In the genomic region with DNA sequence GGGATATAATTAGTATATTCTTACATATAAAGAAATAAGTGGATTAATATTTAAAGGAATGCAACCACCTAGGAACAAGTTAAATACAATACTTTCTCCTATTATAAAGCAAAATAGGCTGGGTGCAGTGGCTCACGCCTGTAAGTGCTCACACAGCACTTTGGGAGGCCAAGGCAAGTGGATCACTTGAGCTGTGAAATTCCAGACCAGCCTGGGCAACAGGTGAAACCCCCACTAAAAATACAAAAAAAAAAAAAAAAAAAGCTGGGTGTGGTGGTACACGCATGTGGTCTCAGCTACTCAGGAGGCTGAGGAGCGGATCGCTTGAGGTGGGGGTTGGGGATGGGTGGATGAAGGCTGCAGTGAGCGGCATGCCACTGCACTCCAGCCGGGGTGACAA, we compare ENCODE assay signal across 35 cellular contexts.
"Had no signal": no experiment of that assay in that cellular context is flagged by ENCODE, and none has a peak within 500 bp of the region (broad histone marks: within the 10 kb centered on the region; RNA-seq: fewer than 3 reads in every experiment).

No MANE protein-coding gene starts in this region.

- H3K27ac ChIP-seq: adrenal gland, body of pancreas, brain microvascular endothelial cell, breast epithelium, VCaP had no signal

- H3K4me1 Mint-ChIP-seq: activated CD4-positive, alpha-beta T cell treated with anti-CD3 and anti-CD28 coated beads for 36 hours; activated naive CD8-positive, alpha-beta T cell treated with anti-CD3 and anti-CD28 coated beads for 36 hours had no signal

- DNase-seq: activated CD4-positive, alpha-beta memory T cell treated with anti-CD3 and anti-CD28 coated beads for 36 hours; activated CD4-positive, alpha-beta T cell treated with anti-CD3 and anti-CD28 coated beads for 1 hour; activated CD4-positive, alpha-beta T cell treated with anti-CD3 and anti-CD28 coated beads for 36 hours; activated CD4-positive, alpha-beta T cell treated with anti-CD3 and anti-CD28 coated beads for 48 hours; activated CD4-positive, alpha-beta T cell treated with anti-CD3 and anti-CD28 coated beads, Interleukin-2, amount 50 U/mL, for 1 hour; activated CD4-positive, alpha-beta T cell treated with anti-CD3 and anti-CD28 coated beads, Interleukin-2, amount 50 U/mL, for 4 hours; activated CD4-positive, CD25-positive, alpha-beta regulatory T cell; activated CD8-positive, alpha-beta memory T cell treated with anti-CD3 and anti-CD28 coated beads, Interleukin-2, amount 50 U/mL, for 4 hours; activated CD8-positive, alpha-beta T cell treated with anti-CD3 and anti-CD28 coated beads for 36 hours; activated effector memory CD4-positive, alpha-beta T cell treated with anti-CD3 and anti-CD28 coated beads, Interleukin-2, amount 50 U/mL, for 16 hours; activated gamma-delta T cell treated with Interleukin-2 at 50 U/mL for 16 hours; activated naive CD4-positive, alpha-beta T cell; activated naive CD4-positive, alpha-beta T cell treated with anti-CD3 and anti-CD28 coated beads for 36 hours; activated naive CD4-positive, alpha-beta T cell treated with anti-CD3 and anti-CD28 coated beads, Interleukin-2, amount 50 U/mL, for 16 hours; activated naive CD8-positive, alpha-beta T cell treated with anti-CD3 and anti-CD28 coated beads for 36 hours; activated T-cell treated with anti-CD3 and anti-CD28 coated beads for 4 hours; activated T-cell treated with anti-CD3 and anti-CD28 coated beads, Interleukin-2, amount 50 U/mL, for 1 hour; activated T-cell treated with anti-CD3 and anti-CD28 coated beads, Interleukin-2, amount 50 U/mL, for 4 hours; activated T-cell treated with anti-CD3 and anti-CD28 coated beads, Interleukin-2, amount 50 U/mL, for 72 hours; adrenal gland; amniotic stem cell; aorta; body of pancreas; brain microvascular endothelial cell; central memory CD4-positive, alpha-beta T cell; T-cell; T-helper 2 cell; T-helper 9 cell had no signal

- ATAC-seq: activated CD4-positive, alpha-beta T cell treated with anti-CD3 and anti-CD28 coated beads for 36 hours; activated CD4-positive, CD25-positive, alpha-beta regulatory T cell treated with anti-CD3 and anti-CD28 coated beads, Interleukin-2, amount 50 U/mL, for 24 hours; activated CD8-positive, alpha-beta T cell treated with anti-CD3 and anti-CD28 coated beads for 36 hours; activated naive CD4-positive, alpha-beta T cell treated with anti-CD3 and anti-CD28 coated beads, Interleukin-2, amount 50 U/mL, for 72 hours; activated T-cell treated with anti-CD3 and anti-CD28 coated beads, Interleukin-2, amount 50 U/mL, for 4 hours; activated T-cell treated with anti-CD3 and anti-CD28 coated beads, Interleukin-2, amount 50 U/mL, for 72 hours; activated T-helper 17 cell treated with anti-CD3 and anti-CD28 coated beads, Interleukin-2, amount 50 U/mL, for 72 hours; body of pancreas; T-cell had no signal

- H3K9me3 Mint-ChIP-seq: activated T-helper 17 cell treated with anti-CD3 and anti-CD28 coated beads, Interleukin-2, amount 50 U/mL, for 72 hours had no signal

- H3K4me3 ChIP-seq: adrenal gland, body of pancreas, breast epithelium had no signal

- H3K4me3 Mint-ChIP-seq: activated CD4-positive, alpha-beta memory T cell treated with anti-CD3 and anti-CD28 coated beads for 36 hours; activated CD4-positive, alpha-beta T cell treated with anti-CD3 and anti-CD28 coated beads for 36 hours; activated CD8-positive, alpha-beta T cell treated with anti-CD3 and anti-CD28 coated beads for 36 hours; activated naive CD4-positive, alpha-beta T cell treated with anti-CD3 and anti-CD28 coated beads for 36 hours; activated naive CD8-positive, alpha-beta T cell treated with anti-CD3 and anti-CD28 coated beads for 36 hours; activated T-cell treated with anti-CD3 and anti-CD28 coated beads, Interleukin-2, amount 50 U/mL, for 4 hours; activated T-cell treated with anti-CD3 and anti-CD28 coated beads, Interleukin-2, amount 50 U/mL, for 72 hours; activated T-helper 1 cell treated with anti-CD3 and anti-CD28 coated beads, Interleukin-12 subunit alpha, Interleukin-12 subunit beta, Interleukin-2, Interleukin-4 antibody, amounts not matched to agents 30 ng/mL and 10 ng/mL and 1 ng/mL, durations not matched to agents 14 hours and 24 hours and 36 hours; activated T-helper 17 cell treated with anti-CD3 and anti-CD28 coated beads, Interleukin-2, amount 50 U/mL, for 72 hours; T-cell; T-helper 2 cell treated with Interferon-gamma antibody and Interleukin-4, amounts not matched to agents 5 μg/mL and 100 μg/mL, for 36 hours had no signal

- H3K27me3 Mint-ChIP-seq: activated CD4-positive, alpha-beta memory T cell treated with anti-CD3 and anti-CD28 coated beads for 36 hours; activated CD4-positive, alpha-beta T cell treated with anti-CD3 and anti-CD28 coated beads for 36 hours; activated CD8-positive, alpha-beta T cell treated with anti-CD3 and anti-CD28 coated beads for 36 hours; activated naive CD8-positive, alpha-beta T cell treated with anti-CD3 and anti-CD28 coated beads for 36 hours; activated T-helper 17 cell treated with anti-CD3 and anti-CD28 coated beads, Interleukin-2, amount 50 U/mL, for 72 hours; T-cell had no signal

- H3K4me1 ChIP-seq: adrenal gland, body of pancreas, breast epithelium had no signal

- H3K27me3 ChIP-seq: adrenal gland, body of pancreas, brain microvascular endothelial cell, breast epithelium had no signal

- H3K27ac Mint-ChIP-seq: activated CD4-positive, alpha-beta memory T cell treated with anti-CD3 and anti-CD28 coated beads for 36 hours; activated CD4-positive, alpha-beta T cell treated with anti-CD3 and anti-CD28 coated beads for 36 hours; activated CD8-positive, alpha-beta T cell treated with anti-CD3 and anti-CD28 coated beads for 36 hours; activated naive CD4-positive, alpha-beta T cell treated with anti-CD3 and anti-CD28 coated beads for 36 hours; activated naive CD4-positive, alpha-beta T cell treated with anti-CD3 and anti-CD28 coated beads, Interleukin-2, amount 50 U/mL, for 72 hours; activated naive CD8-positive, alpha-beta T cell treated with anti-CD3 and anti-CD28 coated beads for 36 hours; activated T-cell treated with anti-CD3 and anti-CD28 coated beads, Interleukin-2, amount 50 U/mL, for 72 hours; activated T-helper 1 cell treated with anti-CD3 and anti-CD28 coated beads, Interleukin-12 subunit alpha, Interleukin-12 subunit beta, Interleukin-2, Interleukin-4 antibody, amounts not matched to agents 30 ng/mL and 10 ng/mL and 1 ng/mL, durations not matched to agents 14 hours and 24 hours and 36 hours; activated T-helper 17 cell treated with anti-CD3 and anti-CD28 coated beads, Interleukin-2, amount 50 U/mL, for 72 hours; T-cell; T-helper 2 cell treated with Interferon-gamma antibody and Interleukin-4, amounts not matched to agents 5 μg/mL and 100 μg/mL, for 36 hours had no signal

- H3K9me3 ChIP-seq: adrenal gland, body of pancreas had no signal

- H3K36me3 ChIP-seq: adrenal gland, brain microvascular endothelial cell, breast epithelium had no signal
